Comparison of ENCODE assay signal across 10 cellular contexts in genomic region chr2:96115631-96116423, GRCh38. TPM values are rescaled to one million over a fixed set of nuclear protein-coding genes. Genes with fewer than 3 reads are reported as not detected.
DNase-seq lines count a peak whose midpoint lies in the region; ATAC-seq and TF ChIP-seq lines count a peak whose summit lies in the region.
"Had no signal": no experiment of that assay in that cellular context is flagged by ENCODE, and none has a peak within 500 bp of the region (broad histone marks: within the 10 kb centered on the region; RNA-seq: fewer than 3 reads in every experiment).

No MANE protein-coding gene starts in this region.

- peaks cover 26% of the 10 kb centered on the region for H3K4me1 Mint-ChIP-seq in activated T-cell treated with anti-CD3 and anti-CD28 coated beads, Interleukin-2, amount 50 U/mL, for 24 hours (ENCODE audit: low read depth)
- peaks cover 8% of the 10 kb centered on the region for H3K4me1 Mint-ChIP-seq in mesothelial cell of epicardium

- no peaks in the 10 kb centered on the region for H3K9me3 Mint-ChIP-seq in activated T-cell treated with anti-CD3 and anti-CD28 coated beads, Interleukin-2, amount 50 U/mL, for 24 hours
- no peaks in the 10 kb centered on the region for H3K9me3 Mint-ChIP-seq in mesothelial cell of epicardium

- H3K36me3 ChIP-seq in breast epithelium (no peaks in the 10 kb centered on the region), upper lobe of right lung (no peaks in the 10 kb centered on the region)

- peaks cover 36% of the 10 kb centered on the region for H3K27me3 Mint-ChIP-seq in activated T-cell treated with anti-CD3 and anti-CD28 coated beads, Interleukin-2, amount 50 U/mL, for 24 hours
- peaks cover 68% of the 10 kb centered on the region for H3K27me3 Mint-ChIP-seq in mesothelial cell of epicardium (ENCODE audit: low read depth)

- H3K4me3 ChIP-seq in breast epithelium (peak overlapping the region; percentile 49 to 91 (median 56)), upper lobe of right lung (peak overlapping the region; percentile 55)

- peaks cover 0 to 4% of the 10 kb centered on the region in 2 donors for H3K27me3 ChIP-seq in breast epithelium
- H3K27me3 ChIP-seq in upper lobe of right lung, result peaks cover 36% of the 10 kb centered on the region

- intact Hi-C loops in breast epithelium (cut with DNase I; ENCODE audit: low total_unique reads) (loop anchor here (10.0 kb wide), 2 partner anchors 91 to 961 kb away; partner anchors contain the start of gene ZNF514), upper lobe of right lung (cut with DNase I) (loop anchor here (10.0 kb wide), 1 partner anchor 91 kb away; no protein-coding TSS in a partner anchor)

- no peak for DNase-seq in activated T-cell treated with anti-CD3 and anti-CD28 coated beads, Interleukin-2, amount 50 U/mL, for 24 hours
- DNase-seq in activated T-cell treated with anti-CD3 and anti-CD28 coated beads for 4 hours (no peak), breast epithelium (ENCODE audit: low spot score in 2 of 2) (no peak), mesothelial cell of epicardium (ENCODE audit: low spot score in 2 of 2, unreplicated experiment in 2 of 2) (peak in 1 of 2 experiments; percentile 14), upper lobe of right lung (peak; percentile 59), NCI-H187 treated with DMSO at 0.1 percent for 48 hours (lab: John Stamatoyannopoulos, UW) (no peak), NCI-H1436 (lab: John Stamatoyannopoulos, UW) (no peak), ACHN (no peak)
- DNase-seq: NCI-H1694 had no signal

- H3K9me3 ChIP-seq in breast epithelium, result no peaks in the 10 kb centered on the region
- H3K9me3 ChIP-seq in upper lobe of right lung, result no peaks in the 10 kb centered on the region

- no peak for TF ChIP-seq POLR2A in breast epithelium (IDR thresholded peaks at IDR 0.05)

- peak overlapping the region; percentile 67 for H3K4me3 Mint-ChIP-seq in activated T-cell treated with anti-CD3 and anti-CD28 coated beads, Interleukin-2, amount 50 U/mL, for 24 hours
- H3K4me3 Mint-ChIP-seq in mesothelial cell of epicardium, result peak overlapping the region; percentile 66

- H3K36me3 Mint-ChIP-seq in activated T-cell treated with anti-CD3 and anti-CD28 coated beads, Interleukin-2, amount 50 U/mL, for 24 hours (ENCODE audit: low read depth), result no peaks in the 10 kb centered on the region
- no peaks in the 10 kb centered on the region for H3K36me3 Mint-ChIP-seq in mesothelial cell of epicardium

- in situ Hi-C loops in ACHN (cut with HindIII; ENCODE audit: low pct_ligation_motif_present, low pct_unique_long_range_greater_than_20kb, low sequenced_read_pairs), result no loop called here

- H3K27ac ChIP-seq in breast epithelium, result no peak overlapping the region
- H3K27ac ChIP-seq in upper lobe of right lung, result no peak overlapping the region

- no peak for TF ChIP-seq CTCF in breast epithelium (IDR thresholded peaks at IDR 0.05)
- no peak for TF ChIP-seq CTCF in mesothelial cell of epicardium (IDR thresholded peaks at IDR 0.05; ENCODE audit: unreplicated experiment)
- no peak for TF ChIP-seq CTCF in upper lobe of right lung (IDR thresholded peaks at IDR 0.05)

- peak overlapping the region; percentile 63 for H3K27ac Mint-ChIP-seq in activated T-cell treated with anti-CD3 and anti-CD28 coated beads, Interleukin-2, amount 50 U/mL, for 24 hours
- no peak overlapping the region for H3K27ac Mint-ChIP-seq in mesothelial cell of epicardium

- ATAC-seq in upper lobe of right lung, result no peak

- peaks cover 3 to 12% of the 10 kb centered on the region in 2 donors for H3K4me1 ChIP-seq in breast epithelium
- no peaks in the 10 kb centered on the region for H3K4me1 ChIP-seq in upper lobe of right lung

RNA-seq across cellular contexts. Expression of gene ADRA2B, which starts 0.5 kb away (rescaled TPM):
- 1 to 10 TPM; 1.3 to 1.6 (median 1.4) TPM for total RNA-seq in breast epithelium
- total RNA-seq in mesothelial cell of epicardium, result 0.51 to 0.63 TPM (median 0.56 TPM) in 3 replicates
- 0.14 TPM for total RNA-seq in upper lobe of right lung

RNA-seq across cellular contexts. Expression of gene ASTL, which starts 22.5 kb away (rescaled TPM):
- total RNA-seq in breast epithelium (under 1 TPM in 1 of 3 donors, not detected in 2; 0.32 TPM), mesothelial cell of epicardium (0.60 to 1.2 TPM (median 1.1 TPM) in 3 replicates), upper lobe of right lung (not detected)
- total RNA-seq: ureter had no signal

RNA-seq across cellular contexts. Expression of gene DUSP2, which starts 29.4 kb away (rescaled TPM):
- total RNA-seq in breast epithelium, result 10 to 100 TPM in 2 of 3 donors, 1 to 10 TPM in 1; 1.9 to 57.5 (median 12.8) TPM
- total RNA-seq in mesothelial cell of epicardium, result 38.3 to 42.7 TPM (median 40.6 TPM) in 3 replicates
- 4.4 TPM for total RNA-seq in upper lobe of right lung
